8 cellular contexts compared by ENCODE assay signal in the genomic region with DNA sequence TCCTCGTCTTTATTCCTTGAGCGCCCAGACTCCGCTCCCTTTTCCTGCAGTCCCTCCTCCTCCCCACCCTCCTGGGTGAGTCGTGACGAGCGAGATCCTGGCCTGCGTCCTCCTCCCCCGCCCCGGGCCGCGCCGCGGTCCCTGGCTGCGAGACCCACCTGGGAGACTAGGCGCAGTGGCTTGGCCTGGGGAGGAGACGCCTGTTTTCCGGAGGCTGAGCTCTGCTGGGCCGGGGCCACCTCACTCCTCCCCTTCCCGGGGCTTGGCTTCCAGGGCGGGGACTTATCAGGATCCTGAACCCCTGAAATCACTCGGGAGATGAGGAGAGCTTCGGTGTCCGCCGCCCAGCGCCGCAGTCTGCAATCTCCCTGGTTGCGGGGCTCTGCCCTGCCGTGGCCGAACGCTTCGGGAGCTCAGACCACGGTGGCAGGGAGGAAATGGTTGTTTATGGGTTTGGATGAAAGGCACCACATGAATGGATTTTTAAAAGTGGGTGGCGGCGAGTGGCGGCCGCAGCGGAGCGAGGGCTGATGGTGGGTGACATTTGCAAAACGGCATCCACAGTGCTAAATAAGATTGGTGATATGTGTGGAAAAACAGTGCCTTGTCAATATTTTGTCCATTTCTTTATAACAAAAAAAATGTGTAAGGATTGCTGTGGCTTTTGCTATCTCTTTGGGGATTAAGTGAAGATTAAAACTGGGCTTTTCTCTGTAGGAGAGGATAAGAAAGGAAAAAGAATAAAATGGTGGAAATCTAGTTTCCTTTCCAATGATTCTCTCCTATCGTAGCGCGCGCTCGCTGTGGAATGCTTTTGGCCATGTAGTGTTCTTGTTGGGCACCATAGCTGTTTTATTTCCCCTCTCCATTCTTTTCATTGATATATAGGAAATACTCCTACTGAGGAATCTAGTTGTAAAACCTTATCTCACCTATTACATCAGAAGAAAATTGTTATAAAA. TPM values are rescaled to one million over a fixed set of nuclear protein-coding genes. Genes with fewer than 3 reads are reported as not detected.
DNase-seq lines count a peak whose midpoint lies in the region; ATAC-seq, FAIRE-seq and TF ChIP-seq lines count a peak whose summit lies in the region.

No MANE protein-coding gene starts in this region.

- no peaks in the 10 kb centered on the region for H3K9me3 Mint-ChIP-seq in CD4-positive, alpha-beta memory T cell
- no peaks in the 10 kb centered on the region for H3K9me3 Mint-ChIP-seq in activated CD4-positive, alpha-beta T cell treated with anti-CD3 and anti-CD28 coated beads, Interleukin-2, amount 10 ng/mL, durations not matched to agents 24 days and 14 days

- H3K79me2 ChIP-seq in Loucy (ENCODE audit: insufficient read depth, low read length): peaks cover 28% of the 10 kb centered on the region
- H3K79me2 ChIP-seq in HepG2 (ENCODE audit: insufficient read depth, low read length): no peaks in the 10 kb centered on the region

- peak overlapping the region; percentile 67 for H3K9ac ChIP-seq in Loucy (ENCODE audit: low read depth, low read length, poor library complexity, severe bottlenecking)
- H3K9ac ChIP-seq in HepG2 (ENCODE audit: insufficient read depth, low read depth, low read length): peak overlapping the region; percentile 52; the same call in 1 of the 2 replicates

- no peak for TF ChIP-seq EP300 in HepG2 (IDR thresholded peaks at IDR 0.05; ENCODE audit: low read depth in 2 of 2, low read length in 2 of 2)
- TF ChIP-seq EP300 in HepG2 (CRISPR knock-in tag; IDR thresholded peaks at IDR 0.05; ENCODE audit: borderline replicate concordance): no peak

- peaks cover 0 to 5% of the 10 kb centered on the region in 2 donors for H3K36me3 Mint-ChIP-seq in CD4-positive, alpha-beta memory T cell
- H3K36me3 Mint-ChIP-seq in activated CD4-positive, alpha-beta T cell treated with anti-CD3 and anti-CD28 coated beads, Interleukin-2, amount 10 ng/mL, durations not matched to agents 24 days and 14 days (ENCODE audit: low read depth): peaks cover 2% of the 10 kb centered on the region

- TF ChIP-seq CTCF in Loucy (conservative IDR thresholded peaks at IDR 0.05; ENCODE audit: low read length) (no peak), HepG2 (CRISPR knock-in tag; IDR thresholded peaks at IDR 0.05) (no peak)

- in situ Hi-C loops in HepG2 (cut with HindIII; ENCODE audit: extremely low pct_ligation_motif_present, low pct_unique_long_range_greater_than_20kb): no loop called here

- H3K9me3 ChIP-seq in CD4-positive, alpha-beta memory T cell (ENCODE audit: control insufficient read depth in 1 of 2, low read length in 2 of 2): no peaks in the 10 kb centered on the region
- no peaks in the 10 kb centered on the region for H3K9me3 ChIP-seq in Loucy (ENCODE audit: insufficient read depth, low read depth, low read length)
- H3K9me3 ChIP-seq in HepG2 (ENCODE audit: low read length): no peaks in the 10 kb centered on the region

- H3K27ac Mint-ChIP-seq in CD4-positive, alpha-beta memory T cell: peak overlapping the region in 6 of 7 donors; percentile 30 to 90 (median 76)
- no peak overlapping the region for H3K27ac Mint-ChIP-seq in activated CD4-positive, alpha-beta T cell treated with anti-CD3 and anti-CD28 coated beads, Interleukin-2, amount 10 ng/mL, durations not matched to agents 24 days and 14 days

- H3F3A ChIP-seq in Loucy (ENCODE audit: low read depth): no peaks in the 10 kb centered on the region; the same call in 1 of the 2 replicates

- TF ChIP-seq POLR2A in HepG2 (IDR thresholded peaks at IDR 0.05; ENCODE audit: insufficient read depth in 1 of 2, low read depth in 2 of 2, low read length in 2 of 2): no peak

- peaks cover 4 to 14% of the 10 kb centered on the region in 2 donors for H3K27me3 Mint-ChIP-seq in CD4-positive, alpha-beta memory T cell
- H3K27me3 Mint-ChIP-seq in activated CD4-positive, alpha-beta T cell treated with anti-CD3 and anti-CD28 coated beads, Interleukin-2, amount 10 ng/mL, durations not matched to agents 24 days and 14 days: peaks cover 46% of the 10 kb centered on the region

- CTCF ChIA-PET in CD4-positive, alpha-beta memory T cell (lab: Charles Lee; ENCODE audit: partially characterized antibody): interaction anchor here (0.7 to 2.1 kb wide), 3 partner anchors 9 to 256 kb away, joined by 3 to 6 read pairs (median 6); no protein-coding TSS in a partner anchor
- CTCF ChIA-PET in HepG2 (lab: Yijun Ruan, JAX; ENCODE audit: low intra/inter-chr PET ratio, low total read pairs): interaction anchor here (1.1 kb wide), 1 partner anchor 23 kb away, joined by 4 read pairs; no protein-coding TSS in a partner anchor

- peaks cover 17% of the 10 kb centered on the region for H4K20me1 ChIP-seq in Loucy (ENCODE audit: insufficient read depth, low read length, poor library complexity, severe bottlenecking)
- no peaks in the 10 kb centered on the region for H4K20me1 ChIP-seq in HepG2 (ENCODE audit: insufficient read depth, low read length)

- H3K36me3 ChIP-seq in CD4-positive, alpha-beta memory T cell (ENCODE audit: insufficient read depth, low read length): no peaks in the 10 kb centered on the region
- H3K36me3 ChIP-seq in Loucy (ENCODE audit: insufficient read depth, low read length): no peaks in the 10 kb centered on the region
- H3K36me3 ChIP-seq in HepG2 (replicated peaks in 1 of 2; ENCODE audit: control insufficient read depth in 1 of 2, insufficient read depth in 2 of 2, low read length in 2 of 2): no peaks in the 10 kb centered on the region

- no peak for TF ChIP-seq RAD21 in HepG2 (CRISPR knock-in tag; IDR thresholded peaks at IDR 0.05)

- POLR2A ChIA-PET in CD4-positive, alpha-beta memory T cell (lab: Charles Lee; ENCODE audit: partially characterized antibody): interaction anchor here (0.8 to 3.6 kb wide), 3 partner anchors 83 to 122 kb away, joined by 3 to 13 read pairs (median 3); partner anchors contain the start of gene TOR2A
- POLR2A ChIA-PET in HepG2 (lab: Yijun Ruan, JAX): no interaction called here

- no peak for FAIRE-seq in HepG2 (lab: Jason Lieb, UNC)

- TSS peak; percentile 49 for BruUV-seq in HepG2 (replicated peaks; lab: Mats Ljungman, UMichigan)

- H3K4me1 Mint-ChIP-seq in CD4-positive, alpha-beta memory T cell: peaks cover 19 to 36% (median 24%) of the 10 kb centered on the region in 4 donors
- peaks cover 19% of the 10 kb centered on the region for H3K4me1 Mint-ChIP-seq in activated CD4-positive, alpha-beta T cell treated with anti-CD3 and anti-CD28 coated beads, Interleukin-2, amount 10 ng/mL, durations not matched to agents 24 days and 14 days

- peaks cover 25% of the 10 kb centered on the region for H3K4me1 ChIP-seq in CD4-positive, alpha-beta memory T cell (ENCODE audit: insufficient read depth, low read length)
- H3K4me1 ChIP-seq in Loucy (ENCODE audit: insufficient read depth, low read length, poor library complexity, severe bottlenecking): peaks cover 24% of the 10 kb centered on the region
- peaks cover 29% of the 10 kb centered on the region for H3K4me1 ChIP-seq in HepG2 (ENCODE audit: insufficient read depth, low read length)

- peak overlapping the region; percentile 69 for H2AFZ ChIP-seq in Loucy (ENCODE audit: low read length)
- peak overlapping the region; percentile 42 for H2AFZ ChIP-seq in HepG2 (ENCODE audit: low read length)

- 13% methylated on average over 43 of the region's 44 CpGs for WGBS in HepG2 (ENCODE audit: low lambda C conversion rate)

- peak overlapping the region; percentile 84 to 93 (median 90) for H3K4me3 Mint-ChIP-seq in CD4-positive, alpha-beta memory T cell
- H3K4me3 Mint-ChIP-seq in activated CD4-positive, alpha-beta T cell treated with anti-CD3 and anti-CD28 coated beads, Interleukin-2, amount 10 ng/mL, durations not matched to agents 24 days and 14 days: peak overlapping the region; percentile 85

- peak; percentile 56 to 59 (median 57) for DNase-seq in CD4-positive, alpha-beta memory T cell
- DNase-seq in activated CD4-positive, alpha-beta T cell treated with anti-CD3 and anti-CD28 coated beads, Interleukin-2, amount 10 ng/mL, durations not matched to agents 24 days and 14 days: peak; percentile 87
- DNase-seq in dedifferentiated amniotic fluid mesenchymal stem cell (ENCODE audit: extremely low spot score) (peak; percentile 16), HepG2 (ENCODE audit: low spot score) (no peak)
- peak; percentile 27 for DNase-seq in stimulated activated CD4-positive, alpha-beta T cell treated with anti-CD3 and anti-CD28 coated beads, Interleukin-4, amount 100 ng/mL, for 24 hours

- peaks cover 4% of the 10 kb centered on the region for H3K27me3 ChIP-seq in CD4-positive, alpha-beta memory T cell (ENCODE audit: insufficient read depth, low read length)
- H3K27me3 ChIP-seq in Loucy (ENCODE audit: insufficient read depth, low read length, poor library complexity, severe bottlenecking) (no peaks in the 10 kb centered on the region), HepG2 (ENCODE audit: control insufficient read depth in 1 of 2, insufficient read depth in 2 of 2, low read length in 2 of 2) (peaks cover 0 to 13% of the 10 kb centered on the region in 2 experiments; a peak in 3 of 5 replicates)

- no peak overlapping the region for H3K27ac ChIP-seq in CD4-positive, alpha-beta memory T cell (ENCODE audit: low read depth, low read length)
- no peak overlapping the region for H3K27ac ChIP-seq in HepG2 (ENCODE audit: extremely low read length, insufficient read depth, low read length)

- H3K9me2 ChIP-seq in Loucy (replicated peaks; ENCODE audit: low read depth, low read length): no peaks in the 10 kb centered on the region

- H3K4me2 ChIP-seq in Loucy (ENCODE audit: low read depth, low read length, poor library complexity, severe bottlenecking) (peak overlapping the region; percentile 86), HepG2 (ENCODE audit: low read depth, low read length) (peak overlapping the region; percentile 86)

- H3K4me3 ChIP-seq in CD4-positive, alpha-beta memory T cell (ENCODE audit: low read length in 2 of 2): peak overlapping the region in 1 of 2 donors; percentile 47
- H3K4me3 ChIP-seq in Loucy (ENCODE audit: low read length, poor library complexity, severe bottlenecking) (peak overlapping the region; percentile 84), HepG2 (replicated peaks in 1 of 3; ENCODE audit: insufficient read depth in 1 of 3, low read depth in 2 of 3, low read length in 3 of 3) (peak overlapping the region; percentile 73 to 83 (median 76))

- ATAC-seq in HepG2: peak; percentile 20
- ATAC-seq in HG03520 (IDR thresholded peaks at IDR 0.05; ENCODE audit: unreplicated experiment): no peak
- no peak for ATAC-seq in HG02610 (IDR thresholded peaks at IDR 0.05; ENCODE audit: unreplicated experiment)

- intact Hi-C loops in CD4-positive, alpha-beta memory T cell (cut with micrococcal nuclease): loop anchor here (1.0 to 5.0 kb wide), 4 partner anchors 102 to 304 kb away; partner anchors contain the start of genes PTRH1, ST6GALNAC4 and TOR2A
- intact Hi-C loops in activated CD4-positive, alpha-beta T cell treated with anti-CD3 and anti-CD28 coated beads, Interleukin-2, amount 10 ng/mL, durations not matched to agents 24 days and 14 days (cut with micrococcal nuclease): loop anchor here (5.0 to 10.0 kb wide), 4 partner anchors 104 to 304 kb away; partner anchors contain the start of genes PTRH1, ST6GALNAC4 and TTC16
- intact Hi-C loops in HepG2 (cut with micrococcal nuclease; ENCODE audit: unreplicated experiment): no loop called here

RNA-seq across cellular contexts. Expression of gene STXBP1, which starts 1.2 kb away (rescaled TPM):
- 10 to 100 TPM; 19.9 to 20.9 TPM for total RNA-seq in CD4-positive, alpha-beta memory T cell
- polyA plus RNA-seq in CD4-positive, alpha-beta memory T cell: 1 to 10 TPM; 4.8 to 5.5 TPM
- 26.5 and 31.1 TPM in 2 replicates for total RNA-seq in activated CD4-positive, alpha-beta T cell treated with anti-CD3 and anti-CD28 coated beads, Interleukin-2, amount 10 ng/mL, durations not matched to agents 24 days and 14 days
- 2.9 and 4.4 TPM in 2 replicates for total RNA-seq in HepG2 (2016; rRNA removed; fragmentation: Illumina TruSeq; extraction: Trizol)
- total RNA-seq in HepG2 (2016; cell fraction: cytosol; rRNA removed; fragmentation: Illumina TruSeq; extraction: Trizol; ENCODE audit: low read depth): 2.6 and 3.0 TPM in 2 replicates
- total RNA-seq in HepG2 (2016; cell fraction: insoluble cytoplasmic fraction; rRNA removed; fragmentation: Illumina TruSeq; extraction: Trizol): 2.7 and 5.6 TPM in 2 replicates
- 3.8 and 5.2 TPM in 2 replicates for total RNA-seq in HepG2 (2016; cell fraction: membrane; rRNA removed; fragmentation: Illumina TruSeq; extraction: Trizol)
- 2.6 and 3.7 TPM in 2 replicates for total RNA-seq in HepG2 (2016; cell fraction: nucleus; rRNA removed; fragmentation: Illumina TruSeq; extraction: Trizol)
- 2.9 and 4.1 TPM in 2 replicates for polyA plus RNA-seq in HepG2 (2011; rRNA removed)
- polyA plus RNA-seq in HepG2 (2011; cell fraction: cytosol; rRNA removed): 2.4 and 5.1 TPM in 2 replicates
- polyA plus RNA-seq in HepG2 (2011; cell fraction: nucleus; rRNA removed): 6.7 and 8.1 TPM in 2 replicates
- polyA plus RNA-seq in HepG2 (2012): 5.9 and 8.8 TPM in 2 replicates
- 5.5 and 6.6 TPM in 2 replicates for polyA plus RNA-seq in HepG2 (2016; cell fraction: cytosol; fragmentation: Illumina TruSeq; extraction: Trizol; ENCODE audit: low read depth)
- polyA plus RNA-seq in HepG2 (2016; cell fraction: insoluble cytoplasmic fraction; fragmentation: Illumina TruSeq; extraction: Trizol; ENCODE audit: low read depth): 5.6 and 8.0 TPM in 2 replicates
- 6.0 and 6.1 TPM in 2 replicates for polyA plus RNA-seq in HepG2 (2016; cell fraction: membrane; fragmentation: Illumina TruSeq; extraction: Trizol; ENCODE audit: low read depth)
- polyA plus RNA-seq in HepG2 (2016; cell fraction: nucleus; fragmentation: Illumina TruSeq; extraction: Trizol; ENCODE audit: insufficient read depth, low read depth): 8.0 and 9.7 TPM in 2 replicates
- polyA minus RNA-seq in HepG2 (2011; rRNA and poly(A)+ RNA removed; ENCODE audit: low replicate concordance): 3.4 and 23.2 TPM in 2 replicates
- 4.3 and 8.2 TPM in 2 replicates for polyA minus RNA-seq in HepG2 (2011; cell fraction: cytosol; rRNA and poly(A)+ RNA removed)
- polyA minus RNA-seq in HepG2 (2011; cell fraction: nucleus; rRNA and poly(A)+ RNA removed): 3.6 and 7.6 TPM in 2 replicates
